Comparison of ENCODE assay signal across 29 cellular contexts in the genomic region with DNA sequence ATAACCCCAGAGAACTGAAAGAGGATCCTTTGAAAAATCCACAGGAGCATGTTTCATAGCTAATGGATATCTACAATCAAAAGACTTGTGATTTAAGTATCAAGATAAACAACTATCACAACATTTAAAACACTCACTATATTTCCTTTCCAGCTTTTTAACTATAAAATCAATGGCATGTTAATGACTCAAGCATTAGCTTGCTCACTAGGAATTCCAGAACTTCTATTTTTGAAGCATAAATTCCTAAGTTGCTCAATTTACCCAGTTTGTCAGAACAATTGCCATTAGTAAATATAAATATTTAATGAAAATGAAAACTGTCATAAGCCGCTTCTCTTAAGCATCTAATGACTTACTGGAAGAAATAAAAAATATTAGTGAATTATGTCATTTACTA.
DNase-seq lines count a peak whose midpoint lies in the region; ATAC-seq, FAIRE-seq and TF ChIP-seq lines count a peak whose summit lies in the region.
"Had no signal": no experiment of that assay in that cellular context is flagged by ENCODE, and none has a peak within 500 bp of the region (broad histone marks: within the 10 kb centered on the region; RNA-seq: fewer than 3 reads in every experiment).

No MANE protein-coding gene starts in this region.

- H2AFZ ChIP-seq in keratinocyte (ENCODE audit: control insufficient read depth, low read length): no peak overlapping the region

- peaks cover 30% of the 10 kb centered on the region for H3K4me1 ChIP-seq in keratinocyte (ENCODE audit: control insufficient read depth, extremely low read depth, insufficient read depth, low read length)
- H3K4me1 ChIP-seq in vagina: no peaks in the 10 kb centered on the region
- H3K4me1 ChIP-seq: BE2C, tibial nerve had no signal

- H3K27ac ChIP-seq in keratinocyte (ENCODE audit: control insufficient read depth, insufficient read depth, low read length): no peak overlapping the region
- H3K27ac ChIP-seq in vagina: no peak overlapping the region
- H3K27ac ChIP-seq: SJSA1, tibial nerve had no signal

- H3K4me1 Mint-ChIP-seq in stimulated activated effector memory CD8-positive, alpha-beta T cell treated with anti-CD3 and anti-CD28 coated beads, Interleukin-12 subunit alpha, Interleukin-12 subunit beta, amount 100 ng/mL, for 72 hours: no peaks in the 10 kb centered on the region
- H3K4me1 Mint-ChIP-seq: activated CD4-positive, alpha-beta memory T cell treated with anti-CD3 and anti-CD28 coated beads, Interleukin-2, amount 10 ng/mL, durations not matched to agents 7 days and 5 days; CD8-positive, alpha-beta memory T cell; natural killer cell had no signal

- ATAC-seq in stimulated activated effector memory CD8-positive, alpha-beta T cell treated with anti-CD3 and anti-CD28 coated beads, Interleukin-12 subunit alpha, Interleukin-12 subunit beta, amount 100 ng/mL, for 72 hours: no peak
- ATAC-seq: natural killer cell had no signal

- H3K36me3 Mint-ChIP-seq in stimulated activated effector memory CD8-positive, alpha-beta T cell treated with anti-CD3 and anti-CD28 coated beads, Interleukin-12 subunit alpha, Interleukin-12 subunit beta, amount 100 ng/mL, for 72 hours: no peaks in the 10 kb centered on the region
- H3K36me3 Mint-ChIP-seq: activated naive CD8-positive, alpha-beta T cell; CD8-positive, alpha-beta memory T cell; natural killer cell had no signal

- FAIRE-seq in RCC 7860 (lab: Jason Lieb, UNC) (peak; percentile 45), keratinocyte (lab: Jason Lieb, UNC) (no peak), GM12892 (lab: Jason Lieb, UNC) (no peak)
- FAIRE-seq: A204.1, islet of Langerhans had no signal

- no peaks in the 10 kb centered on the region for H3K79me2 ChIP-seq in keratinocyte (ENCODE audit: control insufficient read depth, insufficient read depth, low read length)

- TF ChIP-seq POLR2A in GM12892 (IDR thresholded peaks at IDR 0.05; ENCODE audit: low read depth, low read length) (no peak), vagina (IDR thresholded peaks at IDR 0.05) (no peak)

- H3K9ac ChIP-seq in keratinocyte (ENCODE audit: control insufficient read depth, extremely low read depth, insufficient read depth, low read length): no peak overlapping the region

- dilution Hi-C loops in keratinocyte (cut with MboI; ENCODE audit: extremely low pct_ligation_motif_present, low sequenced_read_pairs): no loop called here

- DNase-seq in AG20443 (ENCODE audit: low spot score): peak; percentile 22
- DNase-seq in RCC 7860 (ENCODE audit: low spot score): no peak
- DNase-seq in choroid plexus epithelial cell (ENCODE audit: low read depth): peak; percentile 51
- DNase-seq in keratinocyte (ENCODE audit: low read depth, low spot score): no peak
- no peak for DNase-seq in GM12892 (ENCODE audit: insufficient read length)
- no peak for DNase-seq in stimulated activated effector memory CD8-positive, alpha-beta T cell treated with anti-CD3 and anti-CD28 coated beads, Interleukin-12 subunit alpha, Interleukin-12 subunit beta, amount 100 ng/mL, for 72 hours (ENCODE audit: low spot score in 2 of 2)
- DNase-seq in T-helper 9 cell: no peak
- DNase-seq in vagina (ENCODE audit: extremely low spot score in 2 of 2): no peak
- DNase-seq: activated CD4-positive, alpha-beta memory T cell treated with anti-CD3 and anti-CD28 coated beads, Interleukin-2, amount 10 ng/mL, durations not matched to agents 7 days and 5 days; activated CD4-positive, CD25-positive, alpha-beta regulatory T cell treated with anti-CD3 and anti-CD28 coated beads, Interleukin-2, amount 50 U/mL, for 72 hours; activated CD8-positive, alpha-beta memory T cell treated with anti-CD3 and anti-CD28 coated beads, Interleukin-2, amount 50 U/mL, for 48 hours; BE2C; CD8-positive, alpha-beta memory T cell; effector CD8-positive, alpha-beta T cell; KG1; natural killer cell; NCI-H2081; NCI-H2227 treated with DMSO at 0.1 percent for 48 hours; NCI-H748 treated with DMSO at 0.1 percent for 48 hours; occipital lobe; stimulated activated CD4-positive, alpha-beta T cell treated with anti-CD3 and anti-CD28 coated beads, Interleukin-1b, Interleukin-23, amount 100 ng/mL, for 48 hours had no signal

- H3K4me3 Mint-ChIP-seq in stimulated activated effector memory CD8-positive, alpha-beta T cell treated with anti-CD3 and anti-CD28 coated beads, Interleukin-12 subunit alpha, Interleukin-12 subunit beta, amount 100 ng/mL, for 72 hours: no peak overlapping the region
- H3K4me3 Mint-ChIP-seq: activated CD4-positive, alpha-beta memory T cell treated with anti-CD3 and anti-CD28 coated beads, Interleukin-2, amount 10 ng/mL, durations not matched to agents 7 days and 5 days; activated naive CD8-positive, alpha-beta T cell; CD8-positive, alpha-beta memory T cell; natural killer cell had no signal

- H3K27me3 ChIP-seq in keratinocyte (ENCODE audit: control insufficient read depth, extremely low read depth, insufficient read depth, low read length) (no peaks in the 10 kb centered on the region), vagina (no peaks in the 10 kb centered on the region)
- H3K27me3 ChIP-seq: BE2C, MG63, SJSA1, tibial nerve had no signal

- H4K20me1 ChIP-seq in keratinocyte (ENCODE audit: control insufficient read depth, extremely low read depth, insufficient read depth, low read length): no peaks in the 10 kb centered on the region

- H3K36me3 ChIP-seq in keratinocyte (ENCODE audit: control insufficient read depth in 2 of 2, extremely low read depth in 1 of 2, insufficient read depth in 2 of 2, low read length in 2 of 2): no peaks in the 10 kb centered on the region
- no peaks in the 10 kb centered on the region for H3K36me3 ChIP-seq in vagina
- H3K36me3 ChIP-seq: BE2C, MG63, SJSA1, tibial nerve had no signal

- TF ChIP-seq CTCF in choroid plexus epithelial cell (conservative IDR thresholded peaks at IDR 0.05; ENCODE audit: low read depth, low read length): no peak
- TF ChIP-seq CTCF in keratinocyte (optimal IDR thresholded peaks at IDR 0.05 in 1 of 3, IDR thresholded peaks at IDR 0.05 in 1 of 3, conservative IDR thresholded peaks at IDR 0.05 in 1 of 3; ENCODE audit: extremely low read depth in 1 of 3, insufficient read depth in 2 of 3, low read length in 3 of 3): no peak
- TF ChIP-seq CTCF in vagina (IDR thresholded peaks at IDR 0.05): no peak

- H3K27ac Mint-ChIP-seq in stimulated activated effector memory CD8-positive, alpha-beta T cell treated with anti-CD3 and anti-CD28 coated beads, Interleukin-12 subunit alpha, Interleukin-12 subunit beta, amount 100 ng/mL, for 72 hours: no peak overlapping the region
- H3K27ac Mint-ChIP-seq: activated CD4-positive, alpha-beta memory T cell treated with anti-CD3 and anti-CD28 coated beads, Interleukin-2, amount 10 ng/mL, durations not matched to agents 7 days and 5 days; activated naive CD8-positive, alpha-beta T cell; activated T-helper 2 cell treated with anti-CD3 and anti-CD28 coated beads, Interferon-gamma antibody, Interleukin-2, Interleukin-4, amounts not matched to agents 10 μg/mL and 5 μg/mL and 100 μg/mL, durations not matched to agents 14 hours and 24 hours and 36 hours; CD8-positive, alpha-beta memory T cell; natural killer cell had no signal

- H3K9me1 ChIP-seq in keratinocyte (ENCODE audit: control insufficient read depth, extremely low read depth, insufficient read depth, low read length): no peaks in the 10 kb centered on the region

- intact Hi-C loops in vagina (cut with DNase I): no loop called here

- H3K4me3 ChIP-seq in choroid plexus epithelial cell (ENCODE audit: low read depth, low read length) (no peak overlapping the region), keratinocyte (ENCODE audit: control insufficient read depth in 2 of 3, extremely low read depth in 1 of 3, insufficient read depth in 2 of 3, low read depth in 1 of 3, low read length in 3 of 3) (no peak overlapping the region), vagina (no peak overlapping the region)
- H3K4me3 ChIP-seq: MG63, SJSA1, smooth muscle cell, tibial nerve had no signal

- peak overlapping the region; percentile 1 for H3K4me2 ChIP-seq in keratinocyte (ENCODE audit: control insufficient read depth, extremely low read depth, insufficient read depth, low read depth, low read length)
- H3K4me2 ChIP-seq: smooth muscle cell had no signal

- H3K9me3 ChIP-seq in keratinocyte (ENCODE audit: control insufficient read depth, low read depth, low read length) (no peaks in the 10 kb centered on the region), vagina (no peaks in the 10 kb centered on the region)
- H3K9me3 ChIP-seq: BE2C, SJSA1, tibial nerve had no signal

- H3K9me3 Mint-ChIP-seq in stimulated activated effector memory CD8-positive, alpha-beta T cell treated with anti-CD3 and anti-CD28 coated beads, Interleukin-12 subunit alpha, Interleukin-12 subunit beta, amount 100 ng/mL, for 72 hours: peaks cover 7% of the 10 kb centered on the region
- H3K9me3 Mint-ChIP-seq: activated CD4-positive, alpha-beta memory T cell treated with anti-CD3 and anti-CD28 coated beads, Interleukin-2, amount 10 ng/mL, durations not matched to agents 7 days and 5 days had no signal

Comparison
In these comparisons a context has a peak if more than half of its experiments do, and no peak if none do; other contexts are left out.
1. DNase-seq: peak in AG20443 (single experiment) and choroid plexus epithelial cell (single experiment); none in RCC 7860 (single experiment), keratinocyte (single experiment), GM12892 (single experiment), stimulated activated effector memory CD8-positive, alpha-beta T cell treated with anti-CD3 and anti-CD28 coated beads, Interleukin-12 subunit alpha, Interleukin-12 subunit beta, amount 100 ng/mL, for 72 hours (0 of 2), T-helper 9 cell (single experiment) and vagina (0 of 2).